In the genomic region with DNA sequence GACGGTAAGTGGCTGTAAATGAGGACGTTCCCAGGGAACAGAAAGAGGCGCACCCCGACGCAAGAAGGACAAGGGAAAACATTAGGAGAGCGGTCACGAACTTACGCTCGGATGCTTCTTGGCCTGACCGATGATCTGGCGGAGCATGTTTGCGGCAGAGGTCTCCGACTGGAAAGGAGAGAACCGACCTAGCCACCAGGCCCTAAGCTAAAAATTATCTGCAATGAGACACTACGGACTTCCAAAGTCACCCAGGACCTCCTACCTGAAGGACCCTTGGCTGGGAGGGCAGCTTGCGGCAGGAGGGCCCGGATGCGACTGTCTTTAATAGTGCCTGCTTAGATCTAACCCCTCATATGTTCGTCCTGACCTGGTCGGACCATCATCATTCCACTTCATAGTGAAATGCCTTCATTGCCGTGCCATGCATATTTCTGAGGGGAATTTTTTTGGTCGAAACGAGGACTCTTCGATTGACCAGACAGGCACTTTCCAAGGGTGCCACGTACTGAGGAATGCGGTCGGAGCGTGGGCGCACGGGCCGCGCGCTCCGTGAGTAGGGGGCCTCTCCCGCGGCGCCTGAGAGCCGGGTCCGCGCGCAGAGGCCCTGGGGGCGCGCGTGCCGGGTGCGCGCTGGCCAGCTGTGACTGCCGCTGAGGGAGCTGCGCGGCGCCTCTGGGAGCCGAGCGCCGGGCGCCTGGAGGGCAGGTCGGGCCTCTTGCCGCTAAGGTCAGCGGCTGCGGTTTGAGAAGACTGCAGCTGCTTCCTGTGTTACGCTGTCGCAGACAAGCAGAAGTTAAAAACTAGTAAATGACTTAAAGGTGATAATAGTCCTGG, we compare ENCODE assay signal across 8 cellular contexts. TPM values are rescaled to one million over a fixed set of nuclear protein-coding genes. Genes with fewer than 3 reads are reported as not detected.
DNase-seq lines count a peak whose midpoint lies in the region; ATAC-seq and TF ChIP-seq lines count a peak whose summit lies in the region.

No MANE protein-coding gene starts in this region.

- H3K4me1 ChIP-seq in left ventricle myocardium inferior: peaks cover 64% of the 10 kb centered on the region

- peak overlapping the region; percentile 96 for H3K27ac ChIP-seq in left ventricle myocardium inferior (replicated peaks)

- no peaks in the 10 kb centered on the region for H3K9me3 Mint-ChIP-seq in progenitor cell of endocrine pancreas (ENCODE audit: low read depth)

- no peaks in the 10 kb centered on the region for H3K27me3 ChIP-seq in left ventricle myocardium inferior (ENCODE audit: low read depth)

- TF ChIP-seq CTCF in GM13976 (IDR thresholded peaks at IDR 0.05; ENCODE audit: borderline replicate concordance, control extremely low read depth, extremely low read depth, insufficient read depth, missing control alignments) (no peak), left ventricle myocardium inferior (IDR thresholded peaks at IDR 0.05; ENCODE audit: borderline replicate concordance) (no peak), progenitor cell of endocrine pancreas (IDR thresholded peaks at IDR 0.05; ENCODE audit: unreplicated experiment) (no peak)

- ATAC-seq in HG02840 (IDR thresholded peaks at IDR 0.05; ENCODE audit: low FRiP score, unreplicated experiment): peak; percentile 90

- H3K4me1 Mint-ChIP-seq in progenitor cell of endocrine pancreas (ENCODE audit: low read depth): peaks cover 5% of the 10 kb centered on the region

- no peak overlapping the region for H3K27ac Mint-ChIP-seq in progenitor cell of endocrine pancreas

- H3K4me3 Mint-ChIP-seq in progenitor cell of endocrine pancreas (ENCODE audit: low read depth): no peak overlapping the region

- peak overlapping the region; percentile 84 for H3K4me3 ChIP-seq in left ventricle myocardium inferior

- DNase-seq in GM13976 (ENCODE audit: low spot score): peak; percentile 95
- DNase-seq in NCI-H1436 (lab: John Stamatoyannopoulos, UW): peak; percentile 92
- peak; percentile 87 to 97 for DNase-seq in SW 1271 (lab: John Stamatoyannopoulos, UW)
- peak; percentile 93 for DNase-seq in amniotic epithelial cell (ENCODE audit: low read depth)
- DNase-seq in left ventricle myocardium inferior: peak; percentile 89
- peak; percentile 84 for DNase-seq in progenitor cell of endocrine pancreas (ENCODE audit: low spot score, unreplicated experiment)
- DNase-seq in ureter (ENCODE audit: low spot score): peak; percentile 92

- H3K36me3 Mint-ChIP-seq in progenitor cell of endocrine pancreas (ENCODE audit: insufficient read depth): no peaks in the 10 kb centered on the region

- H3K9me3 ChIP-seq in left ventricle myocardium inferior (replicated peaks): no peaks in the 10 kb centered on the region

- H3K27me3 Mint-ChIP-seq in progenitor cell of endocrine pancreas: no peaks in the 10 kb centered on the region

- H3K36me3 ChIP-seq in left ventricle myocardium inferior: peaks cover 24% of the 10 kb centered on the region

- in situ Hi-C loops in GM13976 (cut with MboI; ENCODE audit: low sequenced_read_pairs, unreplicated experiment): no loop called here

- intact Hi-C loops in left ventricle myocardium inferior (cut with micrococcal nuclease): loop anchor here (10.0 kb wide), 1 partner anchor 405 kb away; no protein-coding TSS in a partner anchor

RNA-seq across cellular contexts. Expression of a gene that starts 33.5 kb away (rescaled TPM):
- total RNA-seq in left ventricle myocardium inferior: 13.0 TPM
- 63.9 and 64.2 TPM in 2 replicates for total RNA-seq in progenitor cell of endocrine pancreas
- total RNA-seq in ureter: 46.7 TPM

Comparison
In these comparisons a context has a peak if more than half of its experiments do, and no peak if none do; other contexts are left out.
1. Peak in every context shown above with its lines: DNase-seq, ATAC-seq, H3K4me3 ChIP-seq and H3K27ac ChIP-seq.